In genomic region chr19:55212447-55212846, GRCh38 we compare ENCODE assay signal across 9 cellular contexts. TPM values are rescaled to one million over a fixed set of nuclear protein-coding genes. Genes with fewer than 3 reads are reported as not detected.
DNase-seq lines count a peak whose midpoint lies in the region; ATAC-seq lines count a peak whose summit lies in the region.
"Had no signal": no experiment of that assay in that cellular context is flagged by ENCODE, and none has a peak within 500 bp of the region (broad histone marks: within the 10 kb centered on the region; RNA-seq: fewer than 3 reads in every experiment).

No MANE protein-coding gene starts in this region.

- peaks cover 22% of the 10 kb centered on the region for H3F3A ChIP-seq in GM23248 (ENCODE audit: insufficient read depth)

- no peaks in the 10 kb centered on the region for H3K9me2 ChIP-seq in GM23248 (ENCODE audit: insufficient read depth)

- no peak overlapping the region for H3K4me3 ChIP-seq in GM23248
- H3K4me3 ChIP-seq: thoracic aorta had no signal

- no peak overlapping the region for H3K4me3 Mint-ChIP-seq in effector memory CD8-positive, alpha-beta T cell

- peaks cover 6% of the 10 kb centered on the region for H3K36me3 Mint-ChIP-seq in effector memory CD8-positive, alpha-beta T cell (ENCODE audit: insufficient read depth)

- no peak overlapping the region for H2AFZ ChIP-seq in GM23248

- H3K9ac ChIP-seq in GM23248: no peak overlapping the region

- no peaks in the 10 kb centered on the region for H3K36me3 ChIP-seq in GM23248 (ENCODE audit: low read depth)
- H3K36me3 ChIP-seq: thoracic aorta had no signal

- H3K27ac Mint-ChIP-seq in effector memory CD8-positive, alpha-beta T cell: no peak overlapping the region

- H3K27ac ChIP-seq in GM23248: no peak overlapping the region
- H3K27ac ChIP-seq: thoracic aorta had no signal

- DNase-seq in DMS53 (lab: John Stamatoyannopoulos, UW) (peak; percentile 59), DMS53 treated with DMSO at 0.1 percent for 48 hours (lab: John Stamatoyannopoulos, UW; ENCODE audit: unreplicated experiment) (no peak), RKO (ENCODE audit: low spot score) (peak; percentile 86), GM23248 (no peak), cerebellum (ENCODE audit: low spot score) (no peak), NCI-H1436 treated with DMSO at 0.1 percent for 48 hours (lab: John Stamatoyannopoulos, UW) (no peak)
- DNase-seq in effector memory CD8-positive, alpha-beta T cell: peak in 1 of 3 experiments; percentile 31
- peak; percentile 36 to 46 for DNase-seq in stimulated activated CD4-positive, alpha-beta T cell treated with anti-CD3 and anti-CD28 coated beads, Interleukin-4, amount 100 ng/mL, for 48 hours (ENCODE audit: low read depth in 2 of 2)

- ATAC-seq in effector memory CD8-positive, alpha-beta T cell (replicated peaks): peak; percentile 31

- no peaks in the 10 kb centered on the region for H3K27me3 ChIP-seq in GM23248 (replicated peaks; ENCODE audit: insufficient read depth)

- H4K20me1 ChIP-seq in GM23248 (ENCODE audit: insufficient read depth): no peaks in the 10 kb centered on the region

- H3K79me2 ChIP-seq in GM23248 (ENCODE audit: insufficient read depth): no peaks in the 10 kb centered on the region

- peaks cover 22% of the 10 kb centered on the region for H3K4me1 ChIP-seq in GM23248 (ENCODE audit: insufficient read depth)

- peaks cover 10% of the 10 kb centered on the region in 2 donors for H3K4me1 Mint-ChIP-seq in effector memory CD8-positive, alpha-beta T cell (ENCODE audit: low read depth in 2 of 2)

- WGBS in GM23248 (ENCODE audit: low coverage in 1 of 2, low lambda C conversion rate in 2 of 2, missing lambda C conversion rate in 2 of 2), 2 experiments: 94 to 96% methylated on average over 3 of the region's 3 CpGs

- no peak overlapping the region for H3K4me2 ChIP-seq in GM23248 (ENCODE audit: unreplicated experiment)

- no peaks in the 10 kb centered on the region for H3K9me3 ChIP-seq in GM23248 (ENCODE audit: low read depth)

- peaks cover under 1 to 56% of the 10 kb centered on the region in 2 donors for H3K27me3 Mint-ChIP-seq in effector memory CD8-positive, alpha-beta T cell

- H3K9me3 Mint-ChIP-seq in effector memory CD8-positive, alpha-beta T cell: peaks cover 0 to 13% of the 10 kb centered on the region in 2 donors

- in situ Hi-C loops in GM23248 (cut with MboI): no loop called here

RNA-seq across cellular contexts. Expression of gene PTPRH, which starts 3.1 kb away (rescaled TPM):
- 0.43 and 2.9 TPM in 2 replicates for total RNA-seq in GM23248 (2014; rRNA removed; shearing (Covaris generic))
- 0.28 and 0.49 TPM in 2 replicates for polyA plus RNA-seq in GM23248 (2016; fragmentation: Nextera tagmentation; extraction: Ambion mirVana)
- total RNA-seq in cerebellum: 0.73 TPM

RNA-seq across cellular contexts. Expression of gene TMEM86B, which starts 16.1 kb away (rescaled TPM):
- total RNA-seq in GM23248 (2014; rRNA removed; shearing (Covaris generic)): 0.63 and 2.4 TPM in 2 replicates
- 0.41 and 0.46 TPM in 2 replicates for polyA plus RNA-seq in GM23248 (2016; fragmentation: Nextera tagmentation; extraction: Ambion mirVana)
- total RNA-seq in cerebellum: 3.1 TPM

RNA-seq across cellular contexts. Expression of gene SYT5, which starts 32.4 kb away (rescaled TPM):
- total RNA-seq in GM23248 (2014; rRNA removed; shearing (Covaris generic)): not detected in 2 replicates
- polyA plus RNA-seq in GM23248 (2016; fragmentation: Nextera tagmentation; extraction: Ambion mirVana): 0.28 and 0.38 TPM in 2 replicates
- 15.6 TPM for total RNA-seq in cerebellum
- total RNA-seq: thoracic aorta had no signal

RNA-seq across cellular contexts. Expression of gene DNAAF3, which starts 46.0 kb away (rescaled TPM):
- total RNA-seq in GM23248 (2014; rRNA removed; shearing (Covaris generic)): 0.22 and 0.25 TPM in 2 replicates
- 0.39 and 0.47 TPM in 2 replicates for polyA plus RNA-seq in GM23248 (2016; fragmentation: Nextera tagmentation; extraction: Ambion mirVana)
- total RNA-seq in cerebellum: 2.0 TPM
- total RNA-seq: thoracic aorta had no signal

RNA-seq across cellular contexts. Expression of gene PPP6R1, which starts 46.4 kb away (rescaled TPM):
- 36.2 and 36.9 TPM in 2 replicates for total RNA-seq in GM23248 (2014; rRNA removed; shearing (Covaris generic))
- 9.7 and 12.1 TPM in 2 replicates for polyA plus RNA-seq in GM23248 (2016; fragmentation: Nextera tagmentation; extraction: Ambion mirVana)
- 15.4 TPM for total RNA-seq in cerebellum

Comparison
In these comparisons a context has a peak if more than half of its experiments do, and no peak if none do; other contexts are left out.
1. DNase-seq: peak in DMS53 (single experiment), RKO (single experiment) and stimulated activated CD4-positive, alpha-beta T cell treated with anti-CD3 and anti-CD28 coated beads, Interleukin-4, amount 100 ng/mL, for 48 hours (2 of 2); none in DMS53 treated with DMSO at 0.1 percent for 48 hours (single experiment), GM23248 (single experiment), cerebellum (single experiment) and NCI-H1436 treated with DMSO at 0.1 percent for 48 hours (single experiment).
2. RNA of gene SYT5, which starts 32.4 kb away (total RNA-seq): 15.6 TPM in cerebellum (single experiment); not detected in GM23248; every median in the first group is over 10 times any median in the second.